ENCODE assay signal across 8 cellular contexts in the genomic region with DNA sequence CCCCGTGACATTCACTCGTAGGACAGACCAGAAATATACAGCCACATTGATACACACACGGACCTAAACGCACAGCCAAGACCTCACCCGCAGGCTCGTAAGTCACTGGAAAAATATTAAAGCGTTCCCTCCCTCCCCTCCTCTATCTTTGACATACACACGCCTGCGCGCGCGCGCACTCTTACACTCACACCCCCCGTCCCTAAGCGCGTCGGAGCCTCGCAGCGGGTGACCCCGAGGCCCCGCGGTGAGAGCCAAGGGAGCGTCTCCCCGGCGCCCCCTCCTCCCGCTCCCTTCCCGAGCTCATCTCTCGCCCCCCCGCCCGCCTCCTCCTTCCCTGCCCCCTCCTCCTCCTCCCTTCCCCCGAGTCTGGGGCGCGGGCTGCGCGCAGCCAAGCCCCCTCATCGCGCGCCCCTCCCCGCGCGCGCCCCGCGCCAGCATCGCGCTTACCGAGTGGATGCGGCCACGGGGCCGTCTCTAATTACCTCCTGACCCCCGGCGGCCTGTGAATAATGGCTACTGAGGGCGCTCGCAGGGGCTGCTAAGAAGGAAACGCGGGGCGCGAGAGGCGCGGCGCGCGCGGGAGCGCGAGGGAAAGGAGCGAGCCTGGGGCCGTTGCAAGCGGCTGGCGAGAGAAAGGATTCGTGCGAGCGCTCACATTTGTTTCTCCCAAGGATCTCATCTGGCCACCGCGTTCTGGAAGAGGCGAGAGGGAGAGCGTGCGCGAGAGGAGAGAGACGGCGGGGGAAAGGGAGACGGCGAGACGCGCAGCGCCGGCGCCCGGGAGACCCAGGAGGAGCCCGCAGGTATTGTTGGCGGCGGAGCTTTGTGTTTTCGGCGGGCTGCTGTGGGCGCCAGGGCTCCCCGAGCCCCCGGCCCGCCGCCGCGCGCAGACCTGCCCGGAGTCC. TPM values are rescaled to one million over a fixed set of nuclear protein-coding genes. Genes with fewer than 3 reads are reported as not detected.
A peak's percentile ranks its signal among the peaks of the same experiment; 100 is the strongest.
DNase-seq lines count a peak whose midpoint lies in the region; ATAC-seq and TF ChIP-seq lines count a peak whose summit lies in the region.

No MANE protein-coding gene starts in this region.

- H3K27ac Mint-ChIP-seq in activated naive CD8-positive, alpha-beta T cell treated with anti-CD3 and anti-CD28 coated beads for 36 hours = peak overlapping the region; percentile 65

- H3K27me3 ChIP-seq in left ventricle myocardium inferior (ENCODE audit: low read depth) = no peaks in the 10 kb centered on the region

- H3K4me1 ChIP-seq in left ventricle myocardium inferior = peaks cover 68% of the 10 kb centered on the region

- H3K36me3 Mint-ChIP-seq in activated naive CD8-positive, alpha-beta T cell treated with anti-CD3 and anti-CD28 coated beads for 36 hours = no peaks in the 10 kb centered on the region

- ATAC-seq in HG03457 (IDR thresholded peaks at IDR 0.05; ENCODE audit: unreplicated experiment) = no peak

- no peaks in the 10 kb centered on the region for H3K9me3 ChIP-seq in left ventricle myocardium inferior (replicated peaks)

- peak overlapping the region; percentile 66 for H3K4me3 ChIP-seq in left ventricle myocardium inferior

- H3K9me3 Mint-ChIP-seq in activated naive CD8-positive, alpha-beta T cell treated with anti-CD3 and anti-CD28 coated beads for 36 hours = no peaks in the 10 kb centered on the region

- peaks cover 35% of the 10 kb centered on the region for H3K4me1 Mint-ChIP-seq in activated naive CD8-positive, alpha-beta T cell treated with anti-CD3 and anti-CD28 coated beads for 36 hours

- no peak for TF ChIP-seq CTCF in left ventricle myocardium inferior (IDR thresholded peaks at IDR 0.05; ENCODE audit: borderline replicate concordance)

- DNase-seq in GM03348 (ENCODE audit: low spot score) = peak; percentile 81
- peak; percentile 79 for DNase-seq in NCI-H2227 (lab: John Stamatoyannopoulos, UW; ENCODE audit: unreplicated experiment)
- DNase-seq in activated naive CD8-positive, alpha-beta T cell treated with anti-CD3 and anti-CD28 coated beads for 36 hours = peak; percentile 50
- DNase-seq in left ventricle myocardium inferior = no peak
- peak; percentile 40 for DNase-seq in pulmonary artery endothelial cell (ENCODE audit: low read depth, low spot score)
- DNase-seq in NK-92 treated with Interleukin-12 subunit alpha and Interleukin-12 subunit beta, amount 100 ng/mL, for 24 hours (lab: John Stamatoyannopoulos, UW) = no peak
- DNase-seq in T1000 (lab: John Stamatoyannopoulos, UW) = no peak

- H3K36me3 ChIP-seq in left ventricle myocardium inferior = no peaks in the 10 kb centered on the region

- intact Hi-C loops in left ventricle myocardium inferior (cut with micrococcal nuclease) = no loop called here

- peak overlapping the region; percentile 54 for H3K27ac ChIP-seq in left ventricle myocardium inferior (replicated peaks)

- no peaks in the 10 kb centered on the region for H3K27me3 Mint-ChIP-seq in activated naive CD8-positive, alpha-beta T cell treated with anti-CD3 and anti-CD28 coated beads for 36 hours

- peak overlapping the region; percentile 87 for H3K4me3 Mint-ChIP-seq in activated naive CD8-positive, alpha-beta T cell treated with anti-CD3 and anti-CD28 coated beads for 36 hours

RNA-seq across cellular contexts. Expression of a gene that starts 42.4 kb away (rescaled TPM):
- 10 to 100 TPM; 19.6 to 21.1 TPM for total RNA-seq in activated naive CD8-positive, alpha-beta T cell treated with anti-CD3 and anti-CD28 coated beads for 36 hours
- 22.5 TPM for total RNA-seq in left ventricle myocardium inferior
- total RNA-seq in pulmonary artery endothelial cell = 6.9 and 9.5 TPM in 2 replicates

Comparison
In these comparisons a context has a peak if more than half of its experiments do, and no peak if none do; other contexts are left out.
1. DNase-seq: peak in GM03348 (single experiment), NCI-H2227 (single experiment), activated naive CD8-positive, alpha-beta T cell treated with anti-CD3 and anti-CD28 coated beads for 36 hours (single experiment) and pulmonary artery endothelial cell (single experiment); none in left ventricle myocardium inferior (single experiment), NK-92 treated with Interleukin-12 subunit alpha and Interleukin-12 subunit beta, amount 100 ng/mL, for 24 hours (single experiment) and T1000 (single experiment).